ENCODE assay signal across 8 cellular contexts in genomic region chr22:36238348-36239149, GRCh38. TPM values are rescaled to one million over a fixed set of nuclear protein-coding genes. Genes with fewer than 3 reads are reported as not detected.
A peak's percentile ranks its signal among the peaks of the same experiment; 100 is the strongest.
DNase-seq lines count a peak whose midpoint lies in the region; ATAC-seq, FAIRE-seq and TF ChIP-seq lines count a peak whose summit lies in the region.

No MANE protein-coding gene starts in this region.

- H3K4me1 ChIP-seq in A549, result peaks cover 18% of the 10 kb centered on the region
- peaks cover 16% of the 10 kb centered on the region for H3K4me1 ChIP-seq in ovary (ENCODE audit: insufficient read depth)

- TF ChIP-seq RAD21 in A549 (conservative IDR thresholded peaks at IDR 0.05 in 1 of 2, IDR thresholded peaks at IDR 0.05 in 1 of 2), result no peak

- H3K27me3 Mint-ChIP-seq in T-cell, result no peaks in the 10 kb centered on the region

- ATAC-seq in A549 (peak; percentile 21 to 47; a peak in 5 of 6 replicates), GM21528 (IDR thresholded peaks at IDR 0.05; ENCODE audit: low FRiP score, unreplicated experiment) (peak; percentile 15), T-cell (replicated peaks in 1 of 4) (peak in 1 of 4 experiments; percentile 1)

- TF ChIP-seq EP300 in A549 (IDR thresholded peaks at IDR 0.05) (no peak), ovary (IDR thresholded peaks at IDR 0.05) (no peak)

- DNase-seq in A549 (ENCODE audit: low read depth in 1 of 2, low spot score in 1 of 2) (no peak), T-cell (no peak), fibroblast of gingiva (ENCODE audit: low read depth) (peak; percentile 10), ovary (peak in 2 of 5 donors; percentile 35 to 52), superior temporal gyrus (ENCODE audit: extremely low spot score) (no peak), HEK293T (ENCODE audit: extremely low spot score) (no peak), NCI-H510A treated with DMSO at 0.1 percent for 48 hours (lab: John Stamatoyannopoulos, UW) (no peak)

- peak overlapping the region; percentile 96 to 99 for H3K27ac Mint-ChIP-seq in T-cell

- H3K9me3 Mint-ChIP-seq in T-cell, result peaks cover 0 to 5% (median 0%) of the 10 kb centered on the region in 3 donors

- whole genome bisulfite sequencing in A549 (ENCODE audit: missing lambda C conversion rate), result 11% methylated on average over 5 of the region's 5 CpGs
- WGBS in ovary, 3 donors, result 0 to 4% (median 4%) methylated on average over 5 of the region's 5 CpGs

- CTCF ChIA-PET in A549 (lab: Yijun Ruan, JAX), result interaction anchor here (0.7 to 2.9 kb wide), 25 partner anchors 11 to 90 kb away, joined by 3 to 14 read pairs (median 4); partner anchors contain the start of genes APOL1 and APOL4
- CTCF ChIA-PET in T-cell (lab: Charles Lee), result interaction anchor here (0.6 to 1.7 kb wide), 12 partner anchors 14 to 988 kb away, joined by 3 to 6 read pairs (median 3); partner anchors contain the start of genes APOL1 (in 1 of the 2) and IFT27 (in 1 of the 2)
- CTCF ChIA-PET in HEK293T (lab: Yijun Ruan, JAX), result interaction anchor here (0.6 to 1.4 kb wide), 10 partner anchors 10 to 164 kb away, joined by 3 to 10 read pairs (median 3); partner anchors contain the start of gene APOL1

- POLR2A ChIA-PET in A549 (lab: Yijun Ruan, JAX), result interaction anchor here (0.7 kb wide), 1 partner anchor 16 kb away, joined by 4 read pairs; no protein-coding TSS in a partner anchor
- POLR2A ChIA-PET in T-cell (lab: Charles Lee), result interaction anchor here in 1 of 2 donors (0.6 to 0.7 kb wide), 3 partner anchors 14 to 45 kb away, joined by 3 to 9 read pairs (median 3); partner anchors contain the start of gene APOL1
- POLR2A ChIA-PET in HEK293T (lab: Yijun Ruan, JAX), result interaction anchor here (0.6 to 2.0 kb wide), 20 partner anchors 10 to 618 kb away, joined by 3 to 13 read pairs (median 3); partner anchors contain the start of genes APOL1, FOXRED2 and TXN2

- TF ChIP-seq POLR2A in A549 (IDR thresholded peaks at IDR 0.05; ENCODE audit: low read length) (no peak), ovary (IDR thresholded peaks at IDR 0.05) (no peak)

- H3K4me2 ChIP-seq in A549, result peak overlapping the region; percentile 96

- intact Hi-C loops in ovary (cut with DNase I), result loop anchor here in 1 of 4 donors (10.0 kb wide), 1 partner anchor 94 kb away; no protein-coding TSS in a partner anchor

- TF ChIP-seq CTCF in A549 (IDR thresholded peaks at IDR 0.05) (no peak), ovary (IDR thresholded peaks at IDR 0.05) (no peak)

- H3K27me3 ChIP-seq in ovary, result no peaks in the 10 kb centered on the region

- H3K4me3 ChIP-seq in A549 (peak overlapping the region; percentile 60), ovary (peak overlapping the region; percentile 48)

- peaks cover 37% of the 10 kb centered on the region for H3K36me3 Mint-ChIP-seq in T-cell

- FAIRE-seq in A549 (lab: Jason Lieb, UNC), result no peak

- H3K4me1 Mint-ChIP-seq in T-cell, result peaks cover 61 to 67% (median 63%) of the 10 kb centered on the region in 3 donors

- H3K4me3 Mint-ChIP-seq in T-cell, result peak overlapping the region; percentile 99 to 100 (median 99)

- H3K9me3 ChIP-seq in A549, result no peaks in the 10 kb centered on the region
- no peaks in the 10 kb centered on the region for H3K9me3 ChIP-seq in ovary

- H3K36me3 ChIP-seq in ovary, result no peaks in the 10 kb centered on the region

- H3K27ac ChIP-seq in A549 (peak overlapping the region; percentile 73 to 92), ovary (peak overlapping the region; percentile 66 to 83)

TF ChIP-seq in A549, 52 proteins besides CTCF, POLR2A, EP300 and RAD21:
- TF ChIP-seq TP53 (CRISPR knock-in tag; IDR thresholded peaks at IDR 0.05), result no peak
- no peak for TF ChIP-seq EHF (CRISPR knock-in tag; IDR thresholded peaks at IDR 0.05)
- TF ChIP-seq BHLHE40 (IDR thresholded peaks at IDR 0.05; ENCODE audit: low read depth, low read length), result no peak
- no peak for TF ChIP-seq E2F6 (IDR thresholded peaks at IDR 0.05; ENCODE audit: borderline replicate concordance, low read depth)
- no peak for TF ChIP-seq HOXB13 (CRISPR knock-in tag; IDR thresholded peaks at IDR 0.05; ENCODE audit: low read depth)
- TF ChIP-seq POLR2AphosphoS2 (conservative IDR thresholded peaks at IDR 0.05; ENCODE audit: low read length), result no peak
- no peak for TF ChIP-seq RFX5 (IDR thresholded peaks at IDR 0.05)
- no peak for TF ChIP-seq KDM5A (IDR thresholded peaks at IDR 0.05)
- TF ChIP-seq EHMT2 (IDR thresholded peaks at IDR 0.05; ENCODE audit: low read depth), result no peak
- TF ChIP-seq FOXS1 (CRISPR knock-in tag; IDR thresholded peaks at IDR 0.05), result no peak
- no peak for TF ChIP-seq HDAC2 (IDR thresholded peaks at IDR 0.05)
- TF ChIP-seq GATA3 (IDR thresholded peaks at IDR 0.05; ENCODE audit: borderline replicate concordance), result no peak
- no peak for TF ChIP-seq RCOR1 (IDR thresholded peaks at IDR 0.05; ENCODE audit: low read depth, low read length)

TF ChIP-seq in HEK293T, 16 proteins besides CTCF, POLR2A, EP300 and RAD21:
- TF ChIP-seq SP1 (IDR thresholded peaks at IDR 0.05) (no peak), ELF4 (IDR thresholded peaks at IDR 0.05) (no peak), PKNOX1 (IDR thresholded peaks at IDR 0.05) (no peak), BHLHE40 (IDR thresholded peaks at IDR 0.05; ENCODE audit: borderline replicate concordance) (no peak), LEF1 (IDR thresholded peaks at IDR 0.05; ENCODE audit: borderline replicate concordance) (no peak), ZNF384 (IDR thresholded peaks at IDR 0.05) (no peak), NFRKB (IDR thresholded peaks at IDR 0.05) (no peak), FOXA1 (IDR thresholded peaks at IDR 0.05) (no peak), FOXM1 (IDR thresholded peaks at IDR 0.05; ENCODE audit: borderline replicate concordance) (no peak), ARNT (IDR thresholded peaks at IDR 0.05) (no peak), HDGF (IDR thresholded peaks at IDR 0.05; ENCODE audit: borderline replicate concordance) (no peak), L3MBTL2 (conservative IDR thresholded peaks at IDR 0.05) (no peak)

RNA-seq across cellular contexts. Expression of gene APOL2, which starts 0.8 kb away (rescaled TPM):
- 8.7 and 12.3 TPM in 2 replicates for polyA plus RNA-seq in A549 (2011; rRNA removed)
- polyA plus RNA-seq in A549 (2012; cell fraction: cytosol; rRNA removed), result 8.6 TPM in 2 replicates
- polyA plus RNA-seq in A549 (2012; cell fraction: nucleus; rRNA removed), result 12.3 and 13.2 TPM in 2 replicates
- 21.5 to 23.8 TPM (median 23.1 TPM) in 3 replicates for polyA plus RNA-seq in A549 (2017; fragmentation: RNase III; extraction: RNeasy Plus Mini Kit Qiagen cat#74134 plus additional on column Dnase treatment)
- 16.4 and 17.4 TPM in 2 replicates for polyA minus RNA-seq in A549 (2011; rRNA and poly(A)+ RNA removed)
- 10 to 100 TPM; 38.3 to 80.7 (median 70.6) TPM for total RNA-seq in T-cell
- total RNA-seq in ovary, result 10 to 100 TPM; 21.8 to 38.1 (median 28.2) TPM
- 10 to 100 TPM; 13.6 to 33.7 TPM for polyA plus RNA-seq in ovary

RNA-seq across cellular contexts. Expression of gene APOL1, which starts 14.4 kb away (rescaled TPM):
- polyA plus RNA-seq in A549 (2011; rRNA removed) (2.0 and 3.3 TPM in 2 replicates), A549 (2017; fragmentation: RNase III; extraction: RNeasy Plus Mini Kit Qiagen cat#74134 plus additional on column Dnase treatment) (5.2 to 7.6 TPM (median 6.5 TPM) in 3 replicates), ovary (10 to 100 TPM; 26.5 to 75.9 TPM)
- polyA plus RNA-seq in A549 (2012; cell fraction: cytosol; rRNA removed), result 0.61 and 0.96 TPM in 2 replicates
- 0.92 and 1.2 TPM in 2 replicates for polyA plus RNA-seq in A549 (2012; cell fraction: nucleus; rRNA removed)
- polyA minus RNA-seq in A549 (2011; rRNA and poly(A)+ RNA removed), result 2.0 and 2.4 TPM in 2 replicates
- total RNA-seq in T-cell (10 to 100 TPM; 15.7 to 29.5 (median 19.8) TPM), ovary (10 to 100 TPM; 11.4 to 59.3 (median 34.4) TPM)

RNA-seq across cellular contexts. Expression of gene APOL4, which starts 36.9 kb away (rescaled TPM):
- polyA plus RNA-seq in A549 (2011; rRNA removed), result not detected in 2 replicates
- polyA plus RNA-seq in A549 (2012; cell fraction: cytosol; rRNA removed), result not detected in 2 replicates
- polyA plus RNA-seq in A549 (2012; cell fraction: nucleus; rRNA removed), result 0.05 TPM in 1 of 2 replicates, not detected in the other
- not detected in 3 replicates for polyA plus RNA-seq in A549 (2017; fragmentation: RNase III; extraction: RNeasy Plus Mini Kit Qiagen cat#74134 plus additional on column Dnase treatment)
- not detected in 2 replicates for polyA minus RNA-seq in A549 (2011; rRNA and poly(A)+ RNA removed)
- under 1 TPM in 2 of 5 donors, not detected in 3; 0.22 to 0.72 TPM for total RNA-seq in T-cell
- total RNA-seq in ovary, result 10 to 100 TPM in 3 of 7 donors, 1 to 10 TPM in 2, under 1 TPM in 2; 0.31 to 18.6 (median 7.3) TPM
- polyA plus RNA-seq in ovary, result 1 to 10 TPM; 5.6 to 8.5 TPM
